Comparison of ENCODE assay signal across 10 cellular contexts in the genomic region with DNA sequence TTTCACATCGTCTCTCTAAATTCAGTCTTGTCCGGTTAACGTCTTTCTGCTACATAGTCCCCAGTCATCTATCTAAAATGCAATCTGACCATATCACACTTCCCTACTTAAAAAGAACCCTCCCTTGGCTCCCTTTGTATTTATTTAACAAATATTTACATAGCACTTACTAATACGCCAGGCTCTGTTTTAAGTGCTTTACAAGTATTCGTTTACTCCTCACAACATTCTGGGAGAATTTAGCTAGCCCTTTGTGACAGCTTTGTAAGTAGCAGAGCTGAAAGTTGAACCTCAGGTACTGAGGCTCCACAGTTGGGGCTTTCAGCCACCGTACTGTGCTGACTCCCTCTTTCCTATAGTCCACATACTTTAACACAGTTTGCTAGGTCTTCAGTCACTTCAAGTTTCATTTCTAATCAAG. TPM values are rescaled to one million over a fixed set of nuclear protein-coding genes. Genes with fewer than 3 reads are reported as not detected.
DNase-seq lines count a peak whose midpoint lies in the region; ATAC-seq, FAIRE-seq and TF ChIP-seq lines count a peak whose summit lies in the region.
"Had no signal": no experiment of that assay in that cellular context is flagged by ENCODE, and none has a peak within 500 bp of the region (broad histone marks: within the 10 kb centered on the region; RNA-seq: fewer than 3 reads in every experiment).

No MANE protein-coding gene starts in this region.

- DNase-seq in left ventricle myocardium superior (no peak), left ventricle myocardium inferior (no peak), WTC11 (ENCODE audit: low spot score) (no peak), HepG2 (ENCODE audit: low spot score) (peak; percentile 48), NCI-H1048 (lab: John Stamatoyannopoulos, UW) (no peak), foreskin melanocyte (no peak), NCI-H82 treated with DMSO at 0.1 percent for 48 hours (lab: John Stamatoyannopoulos, UW; ENCODE audit: unreplicated experiment) (no peak)
- DNase-seq: NCI-H2081 treated with DMSO at 0.1 percent for 48 hours had no signal

- ATAC-seq in left ventricle myocardium superior (peak; percentile 21), WTC11 (no peak), HepG2 (peak; percentile 75), GM19351 (IDR thresholded peaks at IDR 0.05; ENCODE audit: unreplicated experiment) (no peak)

- no peak overlapping the region for H3K4me3 ChIP-seq in left ventricle myocardium inferior
- no peak overlapping the region for H3K4me3 ChIP-seq in HepG2 (replicated peaks in 1 of 3; ENCODE audit: insufficient read depth in 1 of 3, low read depth in 2 of 3, low read length in 3 of 3)
- H3K4me3 ChIP-seq: SK-N-MC had no signal

- H3K4me1 ChIP-seq in left ventricle myocardium inferior: peaks cover 87% of the 10 kb centered on the region
- peaks cover 33% of the 10 kb centered on the region for H3K4me1 ChIP-seq in HepG2 (ENCODE audit: insufficient read depth, low read length)

- in situ Hi-C loops in HepG2 (cut with HindIII; ENCODE audit: extremely low pct_ligation_motif_present, low pct_unique_long_range_greater_than_20kb): no loop called here

- no peak for TF ChIP-seq RAD21 in HepG2 (CRISPR knock-in tag; IDR thresholded peaks at IDR 0.05)

- peaks cover 3% of the 10 kb centered on the region for H3K36me3 Mint-ChIP-seq in WTC11

- CTCF ChIA-PET in WTC11 (lab: Charles Lee) (no interaction called here), HepG2 (lab: Yijun Ruan, JAX; ENCODE audit: low intra/inter-chr PET ratio, low total read pairs) (no interaction called here)

- H2AFZ ChIP-seq in HepG2 (ENCODE audit: low read length): no peak overlapping the region

- H3K36me3 ChIP-seq in left ventricle myocardium inferior (no peaks in the 10 kb centered on the region), HepG2 (replicated peaks in 1 of 2; ENCODE audit: control insufficient read depth in 1 of 2, insufficient read depth in 2 of 2, low read length in 2 of 2) (peaks cover 0 to 6% of the 10 kb centered on the region in 2 experiments; a peak in 2 of 5 replicates)

- H3K9me3 ChIP-seq in left ventricle myocardium inferior (replicated peaks) (no peaks in the 10 kb centered on the region), HepG2 (ENCODE audit: low read length) (no peaks in the 10 kb centered on the region)

- H3K27ac Mint-ChIP-seq in WTC11: peak overlapping the region; percentile 71

- no peak for TF ChIP-seq EP300 in HepG2 (IDR thresholded peaks at IDR 0.05; ENCODE audit: low read depth in 2 of 2, low read length in 2 of 2)
- no peak for TF ChIP-seq EP300 in HepG2 (CRISPR knock-in tag; IDR thresholded peaks at IDR 0.05; ENCODE audit: borderline replicate concordance)

- peaks cover 68% of the 10 kb centered on the region for H4K20me1 ChIP-seq in HepG2 (ENCODE audit: insufficient read depth, low read length)

- peaks cover 95% of the 10 kb centered on the region for H3K79me2 ChIP-seq in HepG2 (ENCODE audit: insufficient read depth, low read length)

- no peak overlapping the region for H3K4me3 Mint-ChIP-seq in WTC11

- H3K27ac ChIP-seq in left ventricle myocardium inferior (replicated peaks): no peak overlapping the region
- H3K27ac ChIP-seq in HepG2 (ENCODE audit: extremely low read length, insufficient read depth, low read length): no peak overlapping the region
- H3K27ac ChIP-seq: SK-N-MC had no signal

- POLR2A ChIA-PET in WTC11 (lab: Charles Lee): no interaction called here
- POLR2A ChIA-PET in HepG2 (lab: Yijun Ruan, JAX): interaction anchor here (1.2 kb wide), 1 partner anchor 9 kb away, joined by 7 read pairs; a partner anchor contains a TSS

- no peak for TF ChIP-seq POLR2A in HepG2 (IDR thresholded peaks at IDR 0.05; ENCODE audit: insufficient read depth in 1 of 2, low read depth in 2 of 2, low read length in 2 of 2)

- H3K4me2 ChIP-seq in HepG2 (ENCODE audit: low read depth, low read length): peak overlapping the region; percentile 37; the same call in 1 of the 2 replicates

- no TSS peak for BruUV-seq in HepG2 (replicated peaks; lab: Mats Ljungman, UMichigan)

- no peaks in the 10 kb centered on the region for H3K27me3 ChIP-seq in left ventricle myocardium inferior (ENCODE audit: low read depth)
- H3K27me3 ChIP-seq in HepG2 (ENCODE audit: control insufficient read depth in 1 of 2, insufficient read depth in 2 of 2, low read length in 2 of 2): no peaks in the 10 kb centered on the region

- TF ChIP-seq CTCF in left ventricle myocardium inferior (IDR thresholded peaks at IDR 0.05; ENCODE audit: borderline replicate concordance) (no peak), WTC11 (IDR thresholded peaks at IDR 0.05) (no peak), HepG2 (CRISPR knock-in tag; IDR thresholded peaks at IDR 0.05) (no peak)

- no peaks in the 10 kb centered on the region for H3K27me3 Mint-ChIP-seq in WTC11 (ENCODE audit: low read depth)

- H3K9me3 Mint-ChIP-seq in WTC11: no peaks in the 10 kb centered on the region

- 13% methylated on average over 6 of the region's 6 CpGs for WGBS in HepG2 (ENCODE audit: low lambda C conversion rate)

- no peak overlapping the region for H3K9ac ChIP-seq in HepG2 (ENCODE audit: insufficient read depth, low read depth, low read length)

- intact Hi-C loops in left ventricle myocardium superior (cut with micrococcal nuclease): no loop called here
- intact Hi-C loops in left ventricle myocardium inferior (cut with micrococcal nuclease): no loop called here
- intact Hi-C loops in HepG2 (cut with micrococcal nuclease; ENCODE audit: unreplicated experiment): no loop called here

- peaks cover 47% of the 10 kb centered on the region for H3K4me1 Mint-ChIP-seq in WTC11

- FAIRE-seq in HepG2 (lab: Jason Lieb, UNC): no peak

TF ChIP-seq in WTC11, 78 proteins besides CTCF, POLR2A, EP300 and RAD21 (continues in another document):
- TF ChIP-seq, protein P1, sequence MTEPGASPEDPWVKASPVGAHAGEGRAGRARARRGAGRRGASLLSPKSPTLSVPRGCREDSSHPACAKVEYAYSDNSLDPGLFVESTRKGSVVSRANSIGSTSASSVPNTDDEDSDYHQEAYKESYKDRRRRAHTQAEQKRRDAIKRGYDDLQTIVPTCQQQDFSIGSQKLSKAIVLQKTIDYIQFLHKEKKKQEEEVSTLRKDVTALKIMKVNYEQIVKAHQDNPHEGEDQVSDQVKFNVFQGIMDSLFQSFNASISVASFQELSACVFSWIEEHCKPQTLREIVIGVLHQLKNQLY (CRISPR knock-in tag; IDR thresholded peaks at IDR 0.05): no peak
- TF ChIP-seq MYBL2 (CRISPR knock-in tag; IDR thresholded peaks at IDR 0.05) (no peak), SP1 (CRISPR knock-in tag; conservative IDR thresholded peaks at IDR 0.05) (no peak), GABPB1 (CRISPR knock-in tag; IDR thresholded peaks at IDR 0.05) (no peak)

TF ChIP-seq in HepG2, 621 proteins besides CTCF, POLR2A, EP300 and RAD21 (continues in another document):
- TF ChIP-seq, protein P2, sequence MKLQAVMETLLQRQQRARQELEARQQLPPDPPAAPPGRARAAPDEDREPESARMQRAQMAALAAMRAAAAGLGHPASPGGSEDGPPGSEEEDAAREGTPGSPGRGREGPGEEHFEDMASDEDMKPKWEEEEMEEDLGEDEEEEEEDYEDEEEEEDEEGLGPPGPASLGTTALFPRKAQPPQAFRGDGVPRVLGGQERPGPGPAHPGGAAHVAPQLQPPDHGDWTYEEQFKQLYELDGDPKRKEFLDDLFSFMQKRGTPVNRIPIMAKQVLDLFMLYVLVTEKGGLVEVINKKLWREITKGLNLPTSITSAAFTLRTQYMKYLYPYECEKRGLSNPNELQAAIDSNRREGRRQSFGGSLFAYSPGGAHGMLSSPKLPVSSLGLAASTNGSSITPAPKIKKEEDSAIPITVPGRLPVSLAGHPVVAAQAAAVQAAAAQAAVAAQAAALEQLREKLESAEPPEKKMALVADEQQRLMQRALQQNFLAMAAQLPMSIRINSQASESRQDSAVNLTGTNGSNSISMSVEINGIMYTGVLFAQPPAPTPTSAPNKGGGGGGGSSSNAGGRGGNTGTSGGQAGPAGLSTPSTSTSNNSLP (IDR thresholded peaks at IDR 0.05; ENCODE audit: low read depth, low read length): peak; percentile 45; the same call in 1 of the 2 replicates
- no peak for TF ChIP-seq FOXP1 (IDR thresholded peaks at IDR 0.05)
- TF ChIP-seq FOXP1 (CRISPR knock-in tag; IDR thresholded peaks at IDR 0.05): 0 out of 2 replicates have a peak, but pooled peaks have one; percentile 34
- TF ChIP-seq, protein P3, sequence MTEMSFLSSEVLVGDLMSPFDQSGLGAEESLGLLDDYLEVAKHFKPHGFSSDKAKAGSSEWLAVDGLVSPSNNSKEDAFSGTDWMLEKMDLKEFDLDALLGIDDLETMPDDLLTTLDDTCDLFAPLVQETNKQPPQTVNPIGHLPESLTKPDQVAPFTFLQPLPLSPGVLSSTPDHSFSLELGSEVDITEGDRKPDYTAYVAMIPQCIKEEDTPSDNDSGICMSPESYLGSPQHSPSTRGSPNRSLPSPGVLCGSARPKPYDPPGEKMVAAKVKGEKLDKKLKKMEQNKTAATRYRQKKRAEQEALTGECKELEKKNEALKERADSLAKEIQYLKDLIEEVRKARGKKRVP (CRISPR knock-in tag; IDR thresholded peaks at IDR 0.05): no peak
- no peak for TF ChIP-seq NCOA1 (CRISPR knock-in tag; IDR thresholded peaks at IDR 0.05)

RNA-seq across cellular contexts. Expression of a gene that starts 9.2 kb away (rescaled TPM):
- total RNA-seq in left ventricle myocardium superior (107 TPM), left ventricle myocardium inferior (115 TPM), WTC11 (2021) (113 to 115 TPM (median 114 TPM) in 3 replicates), HepG2 (2016; rRNA removed; fragmentation: Illumina TruSeq; extraction: Trizol) (64.9 and 93.8 TPM in 2 replicates)
- 25.0 and 28.0 TPM in 2 replicates for total RNA-seq in HepG2 (2016; cell fraction: cytosol; rRNA removed; fragmentation: Illumina TruSeq; extraction: Trizol; ENCODE audit: low read depth)
- total RNA-seq in HepG2 (2016; cell fraction: insoluble cytoplasmic fraction; rRNA removed; fragmentation: Illumina TruSeq; extraction: Trizol): 64.0 and 82.0 TPM in 2 replicates
- 28.1 and 42.3 TPM in 2 replicates for total RNA-seq in HepG2 (2016; cell fraction: membrane; rRNA removed; fragmentation: Illumina TruSeq; extraction: Trizol)
- total RNA-seq in HepG2 (2016; cell fraction: nucleus; rRNA removed; fragmentation: Illumina TruSeq; extraction: Trizol): 32.7 and 40.0 TPM in 2 replicates
- 35.9 and 46.0 TPM in 2 replicates for polyA plus RNA-seq in HepG2 (2011; rRNA removed)
- polyA plus RNA-seq in HepG2 (2011; cell fraction: cytosol; rRNA removed): 20.0 and 28.0 TPM in 2 replicates
- polyA plus RNA-seq in HepG2 (2011; cell fraction: nucleus; rRNA removed): 20.1 and 28.1 TPM in 2 replicates
- polyA plus RNA-seq in HepG2 (2012): 59.7 and 61.2 TPM in 2 replicates
- polyA plus RNA-seq in HepG2 (2016; cell fraction: cytosol; fragmentation: Illumina TruSeq; extraction: Trizol; ENCODE audit: low read depth): 15.1 and 21.5 TPM in 2 replicates
- polyA plus RNA-seq in HepG2 (2016; cell fraction: insoluble cytoplasmic fraction; fragmentation: Illumina TruSeq; extraction: Trizol; ENCODE audit: low read depth): 80.8 and 92.4 TPM in 2 replicates
- polyA plus RNA-seq in HepG2 (2016; cell fraction: membrane; fragmentation: Illumina TruSeq; extraction: Trizol; ENCODE audit: low read depth): 21.9 and 31.1 TPM in 2 replicates
- 58.0 and 61.2 TPM in 2 replicates for polyA plus RNA-seq in HepG2 (2016; cell fraction: nucleus; fragmentation: Illumina TruSeq; extraction: Trizol; ENCODE audit: insufficient read depth, low read depth)
- polyA minus RNA-seq in HepG2 (2011; rRNA and poly(A)+ RNA removed; ENCODE audit: low replicate concordance): 45.1 and 73.6 TPM in 2 replicates
- polyA minus RNA-seq in HepG2 (2011; cell fraction: cytosol; rRNA and poly(A)+ RNA removed): 28.9 and 44.8 TPM in 2 replicates
- polyA minus RNA-seq in HepG2 (2011; cell fraction: nucleus; rRNA and poly(A)+ RNA removed): 38.7 and 39.8 TPM in 2 replicates

Comparison
In these comparisons a context has a peak if more than half of its experiments do, and no peak if none do; other contexts are left out.
1. ATAC-seq: peak in left ventricle myocardium superior (single experiment) and HepG2 (single experiment); none in WTC11 (single experiment) and GM19351 (single experiment).